ENCODE assay signal across 24 cellular contexts in genomic region chr14:33906968-33907367, GRCh38. TPM values are rescaled to one million over a fixed set of nuclear protein-coding genes. Genes with fewer than 3 reads are reported as not detected.
A peak's percentile ranks its signal among the peaks of the same experiment; 100 is the strongest.
DNase-seq lines count a peak whose midpoint lies in the region; ATAC-seq, FAIRE-seq and TF ChIP-seq lines count a peak whose summit lies in the region.
"Had no signal": no experiment of that assay in that cellular context is flagged by ENCODE, and none has a peak within 500 bp of the region (broad histone marks: within the 10 kb centered on the region; RNA-seq: fewer than 3 reads in every experiment).

No MANE protein-coding gene starts in this region.

- H3K36me3 ChIP-seq in HepG2 (replicated peaks in 1 of 2; ENCODE audit: control insufficient read depth in 1 of 2, insufficient read depth in 2 of 2, low read length in 2 of 2) (no peaks in the 10 kb centered on the region), right lobe of liver (no peaks in the 10 kb centered on the region), Karpas-422 (ENCODE audit: insufficient read depth, low read length) (no peaks in the 10 kb centered on the region), small intestine (ENCODE audit: control insufficient read depth in 2 of 2, insufficient read depth in 2 of 2, low read length in 2 of 2) (no peaks in the 10 kb centered on the region), SK-N-SH (replicated peaks in 1 of 2; ENCODE audit: control insufficient read depth in 1 of 2, insufficient read depth in 2 of 2, low read length in 1 of 2) (no peaks in the 10 kb centered on the region)
- H3K36me3 ChIP-seq: BLaER1 treated with 17β-estradiol and CSF1 and Interleukin-3, amounts not matched to agents 10 nM and 100 nM had no signal

- POLR2A ChIA-PET in HepG2 (lab: Yijun Ruan, JAX) (no interaction called here), SK-N-SH (lab: Yijun Ruan, JAX) (no interaction called here)

- DNase-seq in HepG2 (ENCODE audit: low spot score): no peak
- DNase-seq in right lobe of liver: no peak
- DNase-seq in Karpas-422: no peak
- no peak for DNase-seq in endothelial cell (ENCODE audit: low spot score)
- DNase-seq in small intestine: no peak
- no peak for DNase-seq in SK-N-SH
- no peak for DNase-seq in activated naive CD4-positive, alpha-beta T cell treated with anti-CD3 and anti-CD28 coated beads for 36 hours
- DNase-seq in caudate nucleus (lab: John Stamatoyannopoulos, UW): no peak
- DNase-seq: 8988T; AML-193; Caco-2; Calu3; CD4-positive, alpha-beta T cell; CD8-positive, alpha-beta T cell; DMS79 treated with DMSO at 0.1 percent for 48 hours; GF-D8 had no signal

- H3K79me2 ChIP-seq in HepG2 (ENCODE audit: insufficient read depth, low read length) (no peaks in the 10 kb centered on the region), Karpas-422 (ENCODE audit: low read length) (no peaks in the 10 kb centered on the region), SK-N-SH (ENCODE audit: insufficient read depth) (no peaks in the 10 kb centered on the region)

- no peak overlapping the region for H3K9ac ChIP-seq in HepG2 (ENCODE audit: insufficient read depth, low read depth, low read length)
- H3K9ac ChIP-seq in Karpas-422 (ENCODE audit: low read length): no peak overlapping the region
- no peak overlapping the region for H3K9ac ChIP-seq in SK-N-SH
- H3K9ac ChIP-seq: BLaER1 treated with 17β-estradiol and CSF1 and Interleukin-3, amounts not matched to agents 10 nM and 100 nM had no signal

- no peak for TF ChIP-seq CTCF in HepG2 (CRISPR knock-in tag; IDR thresholded peaks at IDR 0.05)
- no peak for TF ChIP-seq CTCF in right lobe of liver (IDR thresholded peaks at IDR 0.05)
- no peak for TF ChIP-seq CTCF in endothelial cell (IDR thresholded peaks at IDR 0.05; ENCODE audit: unreplicated experiment)
- no peak for TF ChIP-seq CTCF in SK-N-SH (IDR thresholded peaks at IDR 0.05)

- TF ChIP-seq EP300 in HepG2 (IDR thresholded peaks at IDR 0.05; ENCODE audit: low read depth in 2 of 2, low read length in 2 of 2): peak in 1 of 2 experiments; percentile 81; a peak in 1 of 4 replicates
- no peak for TF ChIP-seq EP300 in HepG2 (CRISPR knock-in tag; IDR thresholded peaks at IDR 0.05; ENCODE audit: borderline replicate concordance)
- TF ChIP-seq EP300 in SK-N-SH (IDR thresholded peaks at IDR 0.05; ENCODE audit: borderline replicate concordance in 1 of 2, low read depth in 1 of 2, low read length in 1 of 2): no peak

- TF ChIP-seq RAD21 in HepG2 (CRISPR knock-in tag; IDR thresholded peaks at IDR 0.05): no peak
- no peak for TF ChIP-seq RAD21 in SK-N-SH (IDR thresholded peaks at IDR 0.05; ENCODE audit: low read length)

- CTCF ChIA-PET in HepG2 (lab: Yijun Ruan, JAX; ENCODE audit: low intra/inter-chr PET ratio, low total read pairs) (no interaction called here), SK-N-SH (lab: Yijun Ruan, JAX) (interaction anchor here (0.8 kb wide), 1 partner anchor 18 kb away, joined by 3 read pairs; no protein-coding TSS in a partner anchor)
- CTCF ChIA-PET in activated naive CD4-positive, alpha-beta T cell treated with anti-CD3 and anti-CD28 coated beads for 36 hours (lab: Charles Lee): interaction anchor here (0.7 kb wide), 1 partner anchor 395 kb away, joined by 3 read pairs; no protein-coding TSS in a partner anchor

- 4% methylated on average over 2 of the region's 2 CpGs for WGBS in HepG2 (ENCODE audit: low lambda C conversion rate)
- 14% methylated on average over 2 of the region's 2 CpGs for WGBS in right lobe of liver (ENCODE audit: insufficient coverage, low coverage, low lambda C conversion rate, missing lambda C conversion rate)
- 64 to 75% (median 68%) methylated on average over 2 of the region's 2 CpGs for WGBS in small intestine, 3 donors
- 37% methylated on average over 2 of the region's 2 CpGs for WGBS in SK-N-SH (ENCODE audit: low lambda C conversion rate)

- H3K27ac ChIP-seq in HepG2 (ENCODE audit: extremely low read length, insufficient read depth, low read length) (no peak overlapping the region), right lobe of liver (no peak overlapping the region), Karpas-422 (ENCODE audit: low read length) (no peak overlapping the region), small intestine (ENCODE audit: low read depth in 1 of 2, low read length in 1 of 2) (no peak overlapping the region), SK-N-SH (ENCODE audit: low read depth in 2 of 2, low read length in 1 of 2) (no peak overlapping the region), caudate nucleus (ENCODE audit: low read depth, low read length) (no peak overlapping the region)
- H3K27ac ChIP-seq: BLaER1 treated with 17β-estradiol and CSF1 and Interleukin-3, amounts not matched to agents 10 nM and 100 nM; C4-2B had no signal

- no TSS peak for BruUV-seq in HepG2 (replicated peaks; lab: Mats Ljungman, UMichigan)

- H3K9me3 Mint-ChIP-seq in endothelial cell (ENCODE audit: unreplicated experiment): no peaks in the 10 kb centered on the region
- H3K9me3 Mint-ChIP-seq in activated naive CD4-positive, alpha-beta T cell treated with anti-CD3 and anti-CD28 coated beads for 36 hours: no peaks in the 10 kb centered on the region
- H3K9me3 Mint-ChIP-seq: CD4-positive, alpha-beta T cell; CD8-positive, alpha-beta T cell had no signal

- H4K20me1 ChIP-seq in HepG2 (ENCODE audit: insufficient read depth, low read length) (no peaks in the 10 kb centered on the region), Karpas-422 (ENCODE audit: insufficient read depth, low read depth, low read length) (no peaks in the 10 kb centered on the region), SK-N-SH (ENCODE audit: insufficient read depth) (no peaks in the 10 kb centered on the region)
- H4K20me1 ChIP-seq: BLaER1 treated with 17β-estradiol and CSF1 and Interleukin-3, amounts not matched to agents 10 nM and 100 nM had no signal

- FAIRE-seq in HepG2 (lab: Jason Lieb, UNC) (no peak), small intestine (lab: Jason Lieb, UNC) (peak; percentile 80)
- FAIRE-seq: A204.1, D721Med, G401.6, GM12891, GM19239 had no signal

- in situ Hi-C loops in HepG2 (cut with HindIII; ENCODE audit: extremely low pct_ligation_motif_present, low pct_unique_long_range_greater_than_20kb): no loop called here

- peak overlapping the region; percentile 61 for H3K27ac Mint-ChIP-seq in endothelial cell (ENCODE audit: unreplicated experiment)
- H3K27ac Mint-ChIP-seq in activated naive CD4-positive, alpha-beta T cell treated with anti-CD3 and anti-CD28 coated beads for 36 hours: no peak overlapping the region
- H3K27ac Mint-ChIP-seq: B cell; CD4-positive, alpha-beta T cell; CD8-positive, alpha-beta T cell had no signal

- TF ChIP-seq POLR2A in HepG2 (IDR thresholded peaks at IDR 0.05; ENCODE audit: insufficient read depth in 1 of 2, low read depth in 2 of 2, low read length in 2 of 2) (no peak), right lobe of liver (IDR thresholded peaks at IDR 0.05) (no peak)

- no peak overlapping the region for H3K4me3 Mint-ChIP-seq in endothelial cell (ENCODE audit: unreplicated experiment)
- H3K4me3 Mint-ChIP-seq in activated naive CD4-positive, alpha-beta T cell treated with anti-CD3 and anti-CD28 coated beads for 36 hours: no peak overlapping the region
- H3K4me3 Mint-ChIP-seq: B cell; CD4-positive, alpha-beta T cell; CD8-positive, alpha-beta T cell had no signal

- no peaks in the 10 kb centered on the region for H3K9me3 ChIP-seq in HepG2 (ENCODE audit: low read length)
- no peaks in the 10 kb centered on the region for H3K9me3 ChIP-seq in right lobe of liver
- H3K9me3 ChIP-seq in Karpas-422 (ENCODE audit: low read length): no peaks in the 10 kb centered on the region
- no peaks in the 10 kb centered on the region for H3K9me3 ChIP-seq in small intestine (ENCODE audit: control insufficient read depth, low read depth)
- H3K9me3 ChIP-seq in SK-N-SH: no peaks in the 10 kb centered on the region
- H3K9me3 ChIP-seq: Caco-2 had no signal

- no peak overlapping the region for H3K4me2 ChIP-seq in HepG2 (ENCODE audit: low read depth, low read length)
- peak overlapping the region; percentile 5 for H3K4me2 ChIP-seq in Karpas-422 (ENCODE audit: low read depth, low read length, poor library complexity, severe bottlenecking)
- no peak overlapping the region for H3K4me2 ChIP-seq in SK-N-SH
- H3K4me2 ChIP-seq: BLaER1 treated with 17β-estradiol and CSF1 and Interleukin-3, amounts not matched to agents 10 nM and 100 nM had no signal

- H3K9me2 ChIP-seq in Karpas-422 (replicated peaks; ENCODE audit: insufficient read depth, low read length) (no peaks in the 10 kb centered on the region), SK-N-SH (0 out of 2 replicates have a peak, but pooled peaks cover 4% of the 10 kb centered on the region)

- intact Hi-C loops in HepG2 (cut with micrococcal nuclease; ENCODE audit: unreplicated experiment) (loop anchor here (5.0 kb wide), 1 partner anchor 1990 kb away; no protein-coding TSS in a partner anchor), right lobe of liver (cut with DNase I) (no loop called here)
- intact Hi-C loops in activated naive CD4-positive, alpha-beta T cell treated with anti-CD3 and anti-CD28 coated beads for 36 hours (cut with micrococcal nuclease): no loop called here

- H3K4me3 ChIP-seq in HepG2 (replicated peaks in 1 of 3; ENCODE audit: insufficient read depth in 1 of 3, low read depth in 2 of 3, low read length in 3 of 3) (no peak overlapping the region; a peak in 1 of 6 replicates), right lobe of liver (no peak overlapping the region), Karpas-422 (ENCODE audit: low read length) (no peak overlapping the region), small intestine (ENCODE audit: low read depth in 1 of 2, low read length in 2 of 2) (no peak overlapping the region), SK-N-SH (ENCODE audit: low read depth in 2 of 2, low read length in 1 of 2) (no peak overlapping the region)
- H3K4me3 ChIP-seq: BLaER1 treated with 17β-estradiol and CSF1 and Interleukin-3, amounts not matched to agents 10 nM and 100 nM had no signal

- no peaks in the 10 kb centered on the region for H3F3A ChIP-seq in SK-N-SH (replicated peaks; ENCODE audit: insufficient read depth)

- peaks cover 54% of the 10 kb centered on the region for H3K4me1 ChIP-seq in HepG2 (ENCODE audit: insufficient read depth, low read length)
- H3K4me1 ChIP-seq in right lobe of liver: peaks cover 0 to 5% (median 0%) of the 10 kb centered on the region in 4 donors
- peaks cover 22% of the 10 kb centered on the region for H3K4me1 ChIP-seq in Karpas-422 (ENCODE audit: low read length)
- H3K4me1 ChIP-seq in small intestine (ENCODE audit: control insufficient read depth in 2 of 2, insufficient read depth in 1 of 2, low read depth in 1 of 2, low read length in 1 of 2): peaks cover 0 to 6% of the 10 kb centered on the region in 2 donors
- peaks cover 0 to 4% of the 10 kb centered on the region in 2 experiments; a peak in 1 of 4 replicates for H3K4me1 ChIP-seq in SK-N-SH (ENCODE audit: control insufficient read depth in 1 of 2, insufficient read depth in 2 of 2, low read depth in 1 of 2, low read length in 1 of 2)
- H3K4me1 ChIP-seq: BLaER1 treated with 17β-estradiol and CSF1 and Interleukin-3, amounts not matched to agents 10 nM and 100 nM had no signal

- H2AFZ ChIP-seq in HepG2 (ENCODE audit: low read length) (no peak overlapping the region), Karpas-422 (ENCODE audit: low read length) (no peak overlapping the region), SK-N-SH (ENCODE audit: low read depth) (no peak overlapping the region)

- no peaks in the 10 kb centered on the region for H3K27me3 Mint-ChIP-seq in endothelial cell (ENCODE audit: unreplicated experiment)
- H3K27me3 Mint-ChIP-seq in activated naive CD4-positive, alpha-beta T cell treated with anti-CD3 and anti-CD28 coated beads for 36 hours (ENCODE audit: low read depth): no peaks in the 10 kb centered on the region
- H3K27me3 Mint-ChIP-seq: B cell; CD4-positive, alpha-beta T cell had no signal

- H3K27me3 ChIP-seq in HepG2 (ENCODE audit: control insufficient read depth in 1 of 2, insufficient read depth in 2 of 2, low read length in 2 of 2) (no peaks in the 10 kb centered on the region), right lobe of liver (no peaks in the 10 kb centered on the region), Karpas-422 (ENCODE audit: low read length) (no peaks in the 10 kb centered on the region), small intestine (ENCODE audit: control insufficient read depth in 2 of 2, insufficient read depth in 2 of 2, low read length in 2 of 2) (no peaks in the 10 kb centered on the region), SK-N-SH (ENCODE audit: insufficient read depth) (no peaks in the 10 kb centered on the region)
- H3K27me3 ChIP-seq: BLaER1 treated with 17β-estradiol and CSF1 and Interleukin-3, amounts not matched to agents 10 nM and 100 nM had no signal

- no peaks in the 10 kb centered on the region for H3K36me3 Mint-ChIP-seq in endothelial cell (ENCODE audit: low read depth, unreplicated experiment)
- no peaks in the 10 kb centered on the region for H3K36me3 Mint-ChIP-seq in activated naive CD4-positive, alpha-beta T cell treated with anti-CD3 and anti-CD28 coated beads for 36 hours (ENCODE audit: low read depth)
- H3K36me3 Mint-ChIP-seq: CD8-positive, alpha-beta T cell had no signal

- ATAC-seq in HepG2: no peak
- ATAC-seq in right lobe of liver: no peak
- ATAC-seq: CD8-positive, alpha-beta T cell had no signal

- H3K4me1 Mint-ChIP-seq in endothelial cell (ENCODE audit: unreplicated experiment): peaks cover 18% of the 10 kb centered on the region
- no peaks in the 10 kb centered on the region for H3K4me1 Mint-ChIP-seq in activated naive CD4-positive, alpha-beta T cell treated with anti-CD3 and anti-CD28 coated beads for 36 hours (ENCODE audit: low read depth)
- H3K4me1 Mint-ChIP-seq: B cell had no signal

RNA-seq across cellular contexts. Expression of gene EGLN3, which starts 43.9 kb away (rescaled TPM):
- total RNA-seq in HepG2 (2016; rRNA removed; fragmentation: Illumina TruSeq; extraction: Trizol) (0.18 TPM in 2 replicates), right lobe of liver (10 to 100 TPM in 1 of 6 experiments, 1 to 10 TPM in 5; 1.9 to 25.4 (median 2.1) TPM), endothelial cell (ENCODE audit: unreplicated experiment) (14.2 TPM)
- not detected in 2 replicates for total RNA-seq in HepG2 (2016; cell fraction: cytosol; rRNA removed; fragmentation: Illumina TruSeq; extraction: Trizol; ENCODE audit: low read depth)
- 0.13 and 0.39 TPM in 2 replicates for total RNA-seq in HepG2 (2016; cell fraction: insoluble cytoplasmic fraction; rRNA removed; fragmentation: Illumina TruSeq; extraction: Trizol)
- total RNA-seq in HepG2 (2016; cell fraction: membrane; rRNA removed; fragmentation: Illumina TruSeq; extraction: Trizol): 0.07 and 0.12 TPM in 2 replicates
- not detected in 2 replicates for total RNA-seq in HepG2 (2016; cell fraction: nucleus; rRNA removed; fragmentation: Illumina TruSeq; extraction: Trizol)
- polyA plus RNA-seq in HepG2 (2011; rRNA removed) (27.3 and 30.1 TPM in 2 replicates), small intestine (10 to 100 TPM; 17.6 to 40.5 (median 33.3) TPM), SK-N-SH (2012; rRNA removed) (0.31 and 0.76 TPM in 2 replicates)
- 13.7 and 27.8 TPM in 2 replicates for polyA plus RNA-seq in HepG2 (2011; cell fraction: cytosol; rRNA removed)
- polyA plus RNA-seq in HepG2 (2011; cell fraction: nucleus; rRNA removed): 14.1 and 18.4 TPM in 2 replicates
- polyA plus RNA-seq in HepG2 (2012): 89.8 and 101 TPM in 2 replicates
- polyA plus RNA-seq in HepG2 (2016; cell fraction: cytosol; fragmentation: Illumina TruSeq; extraction: Trizol; ENCODE audit: low read depth): not detected in 2 replicates
- polyA plus RNA-seq in HepG2 (2016; cell fraction: insoluble cytoplasmic fraction; fragmentation: Illumina TruSeq; extraction: Trizol; ENCODE audit: low read depth): 0.11 and 0.19 TPM in 2 replicates
- 0.17 TPM in 1 of 2 replicates, not detected in the other for polyA plus RNA-seq in HepG2 (2016; cell fraction: membrane; fragmentation: Illumina TruSeq; extraction: Trizol; ENCODE audit: low read depth)
- polyA plus RNA-seq in HepG2 (2016; cell fraction: nucleus; fragmentation: Illumina TruSeq; extraction: Trizol; ENCODE audit: insufficient read depth, low read depth): not detected in 2 replicates
- 8.9 and 29.0 TPM in 2 replicates for polyA minus RNA-seq in HepG2 (2011; rRNA and poly(A)+ RNA removed; ENCODE audit: low replicate concordance)
- polyA minus RNA-seq in HepG2 (2011; cell fraction: cytosol; rRNA and poly(A)+ RNA removed): 24.4 and 43.2 TPM in 2 replicates
- polyA minus RNA-seq in HepG2 (2011; cell fraction: nucleus; rRNA and poly(A)+ RNA removed): 23.8 and 49.0 TPM in 2 replicates
- 0.22 TPM in 1 of 2 replicates, not detected in the other for total RNA-seq in Karpas-422 (2014; rRNA removed; shearing (Covaris generic); ENCODE audit: low replicate concordance)
- 0.36 and 0.43 TPM in 2 replicates for polyA plus RNA-seq in SK-N-SH (2012; cell fraction: cytosol; rRNA removed)
- 0.14 and 0.26 TPM in 2 replicates for polyA plus RNA-seq in SK-N-SH (2012; cell fraction: nucleus; rRNA removed)
- under 1 TPM; 0.07 to 0.48 TPM for total RNA-seq in activated naive CD4-positive, alpha-beta T cell treated with anti-CD3 and anti-CD28 coated beads for 36 hours

Comparison
In these comparisons a context has a peak if more than half of its experiments do, and no peak if none do; other contexts are left out.
1. Of the 25 proteins assayed by ChIP-seq in both HepG2 and SK-N-SH: peak only in HepG2: NFIC; only in SK-N-SH: none; in both: none; in neither: 23; mixed calls (peak in some experiments, not most) for 1.